8 cellular contexts compared by ENCODE assay signal in genomic region chr5:112738180-112738560, GRCh38. TPM values are rescaled to one million over a fixed set of nuclear protein-coding genes. Genes with fewer than 3 reads are reported as not detected.
DNase-seq lines count a peak whose midpoint lies in the region; ATAC-seq, FAIRE-seq and TF ChIP-seq lines count a peak whose summit lies in the region.

No MANE protein-coding gene starts in this region.

- in situ Hi-C loops in KBM-7 (cut with MboI; ENCODE audit: low pct_unique_long_range_greater_than_20kb, low sequenced_read_pairs) = no loop called here

- peaks cover 23 to 48% (median 31%) of the 10 kb centered on the region in 10 experiments for H3K4me1 ChIP-seq in BLaER1 treated with 17β-estradiol and CSF1 and Interleukin-3, amounts not matched to agents 10 nM and 100 nM
- H3K4me1 ChIP-seq in right atrium auricular region (peaks cover 0 to 29% of the 10 kb centered on the region in 2 donors), mucosa of descending colon (ENCODE audit: low read depth) (no peaks in the 10 kb centered on the region)

- intact Hi-C loops in mucosa of descending colon (cut with DNase I, micrococcal nuclease) = no loop called here

- TF ChIP-seq CTCF in right atrium auricular region (IDR thresholded peaks at IDR 0.05) (peak in 1 of 2 donors; percentile 3), mucosa of descending colon (IDR thresholded peaks at IDR 0.05) (no peak)

- ATAC-seq in mucosa of descending colon = no peak

- peak; percentile 56 for FAIRE-seq in GM19239 (lab: Jason Lieb, UNC)

- H3K27ac ChIP-seq in BLaER1 treated with 17β-estradiol and CSF1 and Interleukin-3, amounts not matched to agents 10 nM and 100 nM = peak overlapping the region; percentile 32 to 79 (median 68); a peak in 20 of 22 replicates
- peak overlapping the region; percentile 80 to 83 for H3K27ac ChIP-seq in right atrium auricular region

- peak overlapping the region; percentile 57 to 75 (median 67) for H3K4me3 ChIP-seq in BLaER1 treated with 17β-estradiol and CSF1 and Interleukin-3, amounts not matched to agents 10 nM and 100 nM
- H3K4me3 ChIP-seq in right atrium auricular region (peak overlapping the region; percentile 69 to 73), mucosa of descending colon (no peak overlapping the region)

- peak overlapping the region; percentile 82 to 97 (median 92) for H3K4me2 ChIP-seq in BLaER1 treated with 17β-estradiol and CSF1 and Interleukin-3, amounts not matched to agents 10 nM and 100 nM

- peak overlapping the region; percentile 92 for H3K27ac Mint-ChIP-seq in activated naive CD8-positive, alpha-beta T cell

- H3K4me1 Mint-ChIP-seq in activated naive CD8-positive, alpha-beta T cell (ENCODE audit: low read depth) = peaks cover 24% of the 10 kb centered on the region

- H3K27me3 ChIP-seq in BLaER1 treated with 17β-estradiol and CSF1 and Interleukin-3, amounts not matched to agents 10 nM and 100 nM = no peaks in the 10 kb centered on the region
- no peaks in the 10 kb centered on the region for H3K27me3 ChIP-seq in right atrium auricular region

- H3K9ac ChIP-seq in BLaER1 treated with 17β-estradiol and CSF1 and Interleukin-3, amounts not matched to agents 10 nM and 100 nM = peak overlapping the region; percentile 66 to 81 (median 77)

- DNase-seq in GM19239 (ENCODE audit: insufficient read length, low spot score) = no peak
- DNase-seq in KBM-7 = peak; percentile 54
- no peak for DNase-seq in right atrium auricular region (ENCODE audit: low spot score)
- DNase-seq in renal cortical epithelial cell (ENCODE audit: low read depth) = peak; percentile 6
- DNase-seq in mucosa of descending colon = no peak
- DNase-seq in NCI-H510A treated with DMSO at 0.1 percent for 48 hours (lab: John Stamatoyannopoulos, UW) = no peak

- peaks cover 2% of the 10 kb centered on the region for H3K36me3 Mint-ChIP-seq in activated naive CD8-positive, alpha-beta T cell

- 0 out of 22 replicates have a peak, but pooled peaks cover 0 to 7% (median 0%) of the 10 kb centered on the region in 11 experiments for H3K9me3 ChIP-seq in BLaER1 treated with 17β-estradiol and CSF1 and Interleukin-3, amounts not matched to agents 10 nM and 100 nM (replicated peaks in 1 of 11)
- H3K9me3 ChIP-seq in right atrium auricular region (no peaks in the 10 kb centered on the region), mucosa of descending colon (no peaks in the 10 kb centered on the region)

- H3K27me3 Mint-ChIP-seq in activated naive CD8-positive, alpha-beta T cell = no peaks in the 10 kb centered on the region

- H3K9me3 Mint-ChIP-seq in activated naive CD8-positive, alpha-beta T cell (ENCODE audit: low read depth) = no peaks in the 10 kb centered on the region

- H4K20me1 ChIP-seq in BLaER1 treated with 17β-estradiol and CSF1 and Interleukin-3, amounts not matched to agents 10 nM and 100 nM = peaks cover 0 to 73% (median 4%) of the 10 kb centered on the region in 11 experiments; a peak in 7 of 22 replicates

- peaks cover 0 to 21% (median 7%) of the 10 kb centered on the region in 11 experiments; a peak in 9 of 22 replicates for H3K36me3 ChIP-seq in BLaER1 treated with 17β-estradiol and CSF1 and Interleukin-3, amounts not matched to agents 10 nM and 100 nM
- H3K36me3 ChIP-seq in right atrium auricular region (no peaks in the 10 kb centered on the region), mucosa of descending colon (ENCODE audit: low read depth) (no peaks in the 10 kb centered on the region)

- H3K4me3 Mint-ChIP-seq in activated naive CD8-positive, alpha-beta T cell = peak overlapping the region; percentile 98

RNA-seq across cellular contexts. Expression of gene APC, which starts 0.5 kb away (rescaled TPM):
- 10 to 100 TPM; 38.3 to 50.9 TPM for total RNA-seq in right atrium auricular region
- 39.6 and 95.3 TPM in 2 replicates for total RNA-seq in renal cortical epithelial cell
- total RNA-seq in mucosa of descending colon = 10 to 100 TPM; 42.7 to 62.8 (median 43.5) TPM

Comparison
In these comparisons a context has a peak if more than half of its experiments do, and no peak if none do; other contexts are left out.
1. DNase-seq: peak in KBM-7 (single experiment) and renal cortical epithelial cell (single experiment); none in GM19239 (single experiment), right atrium auricular region (single experiment), mucosa of descending colon (0 of 3) and NCI-H510A treated with DMSO at 0.1 percent for 48 hours (single experiment).